8 cellular contexts compared by ENCODE assay signal in the genomic region with DNA sequence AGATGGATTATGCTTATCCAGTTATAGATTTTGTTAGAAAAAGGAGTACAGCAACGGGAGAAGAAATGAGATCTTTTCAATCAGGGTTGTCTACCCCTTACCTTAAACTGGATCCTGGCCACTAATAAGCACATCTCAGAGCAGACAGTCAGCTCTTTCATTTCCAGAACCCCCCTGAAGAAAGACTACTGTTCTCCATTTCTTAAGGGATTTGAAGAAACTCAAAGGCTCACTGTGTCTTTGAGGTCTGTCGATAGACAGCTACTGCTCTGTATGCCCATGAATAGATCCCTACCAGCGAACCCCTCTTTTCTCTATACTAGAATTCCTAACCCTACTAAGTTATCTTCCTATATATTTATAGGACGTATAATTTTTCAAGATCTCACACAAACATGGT. TPM values are rescaled to one million over a fixed set of nuclear protein-coding genes. Genes with fewer than 3 reads are reported as not detected.
DNase-seq lines count a peak whose midpoint lies in the region; ATAC-seq and TF ChIP-seq lines count a peak whose summit lies in the region.

No MANE protein-coding gene starts in this region.

- CTCF ChIA-PET in CD8-positive, alpha-beta T cell (lab: Charles Lee) = interaction anchor here (1.1 to 1.6 kb wide), 2 partner anchors 11 to 67 kb away, joined by 3 read pairs; partner anchors contain the start of genes LIAS and RPL9

- no peaks in the 10 kb centered on the region for H3K36me3 ChIP-seq in CD8-positive, alpha-beta T cell (ENCODE audit: insufficient read depth, low read length)
- H3K36me3 ChIP-seq in neuron (ENCODE audit: insufficient read depth, low read length) = peaks cover 3% of the 10 kb centered on the region

- intact Hi-C loops in CD8-positive, alpha-beta T cell (cut with DNase I, micrococcal nuclease) = loop anchor here (2.0 to 10.0 kb wide), 9 partner anchors 57 to 1839 kb away; partner anchors contain the start of genes RFC1 (in 2 of the 2), N4BP2 (in 1 of the 2), RELL1 (in 1 of the 2) and SMIM14 (in 1 of the 2)

- no peaks in the 10 kb centered on the region for H3K27me3 ChIP-seq in CD8-positive, alpha-beta T cell (ENCODE audit: insufficient read depth, low read length)
- no peaks in the 10 kb centered on the region for H3K27me3 ChIP-seq in neuron (ENCODE audit: insufficient read depth, low read length)

- H3K4me3 ChIP-seq in CD8-positive, alpha-beta T cell (ENCODE audit: low read depth, low read length) = peak overlapping the region; percentile 89
- H3K4me3 ChIP-seq in neuron (ENCODE audit: low read length) = peak overlapping the region; percentile 73

- no peak for ATAC-seq in CD8-positive, alpha-beta T cell
- no peak for ATAC-seq in effector memory CD8-positive, alpha-beta T cell (replicated peaks)
- no peak for ATAC-seq in GM21447 (IDR thresholded peaks at IDR 0.05; ENCODE audit: unreplicated experiment)

- no peaks in the 10 kb centered on the region for H3K27me3 Mint-ChIP-seq in CD8-positive, alpha-beta T cell (ENCODE audit: low read depth)
- H3K27me3 Mint-ChIP-seq in effector memory CD8-positive, alpha-beta T cell = no peaks in the 10 kb centered on the region

- POLR2A ChIA-PET in CD8-positive, alpha-beta T cell (lab: Charles Lee) = interaction anchor here (1.1 to 1.2 kb wide), 2 partner anchors 68 to 172 kb away, joined by 3 to 4 read pairs; partner anchors contain the start of genes LIAS, RPL9 and UBE2K

- peak overlapping the region; percentile 94 for H2AFZ ChIP-seq in neuron (ENCODE audit: low read depth, low read length)

- H3K4me3 Mint-ChIP-seq in CD8-positive, alpha-beta T cell = peak overlapping the region; percentile 96
- peak overlapping the region; percentile 96 to 98 for H3K4me3 Mint-ChIP-seq in effector memory CD8-positive, alpha-beta T cell

- no peak for DNase-seq in CD8-positive, alpha-beta T cell
- DNase-seq in NAMALWA (ENCODE audit: low spot score) = peak; percentile 16
- no peak for DNase-seq in effector memory CD8-positive, alpha-beta T cell
- DNase-seq in cerebellar nuclear complex (lab: John Stamatoyannopoulos, UW) = no peak
- DNase-seq in NCI-H510A (lab: John Stamatoyannopoulos, UW) = no peak
- DNase-seq in ecto neural progenitor cell (ENCODE audit: low spot score) = no peak

- peaks cover 21% of the 10 kb centered on the region for H3K36me3 Mint-ChIP-seq in CD8-positive, alpha-beta T cell
- H3K36me3 Mint-ChIP-seq in effector memory CD8-positive, alpha-beta T cell (ENCODE audit: insufficient read depth) = no peaks in the 10 kb centered on the region

- peak overlapping the region; percentile 91 for H3K27ac Mint-ChIP-seq in CD8-positive, alpha-beta T cell
- H3K27ac Mint-ChIP-seq in effector memory CD8-positive, alpha-beta T cell = peak overlapping the region; percentile 94 to 95

- peaks cover 14% of the 10 kb centered on the region for H3K9me3 Mint-ChIP-seq in CD8-positive, alpha-beta T cell
- H3K9me3 Mint-ChIP-seq in effector memory CD8-positive, alpha-beta T cell = peaks cover 2 to 6% of the 10 kb centered on the region in 2 donors

- H3K9me3 ChIP-seq in CD8-positive, alpha-beta T cell (ENCODE audit: low read length) = no peaks in the 10 kb centered on the region
- H3K9me3 ChIP-seq in neuron (ENCODE audit: low read length) = peaks cover 7% of the 10 kb centered on the region

- peaks cover 17% of the 10 kb centered on the region for H3K4me1 ChIP-seq in CD8-positive, alpha-beta T cell (ENCODE audit: insufficient read depth, low read length)
- peaks cover 9% of the 10 kb centered on the region for H3K4me1 ChIP-seq in neuron (ENCODE audit: insufficient read depth, low read length)

- peaks cover 24% of the 10 kb centered on the region for H3K4me1 Mint-ChIP-seq in CD8-positive, alpha-beta T cell (ENCODE audit: low read depth)
- peaks cover 13 to 14% of the 10 kb centered on the region in 2 donors for H3K4me1 Mint-ChIP-seq in effector memory CD8-positive, alpha-beta T cell (ENCODE audit: low read depth in 2 of 2)

- TF ChIP-seq CTCF in CD8-positive, alpha-beta T cell (IDR thresholded peaks at IDR 0.05) = no peak

- no peak overlapping the region for H3K27ac ChIP-seq in CD8-positive, alpha-beta T cell (ENCODE audit: low read depth, low read length)

RNA-seq across cellular contexts. Expression of gene UGDH, which starts 1.0 kb away (rescaled TPM):
- 1 to 10 TPM; 2.6 to 3.6 TPM for total RNA-seq in CD8-positive, alpha-beta T cell
